In genomic region chr20:25314497-25315417, GRCh38 we compare ENCODE assay signal across 12 cellular contexts.
A peak's percentile ranks its signal among the peaks of the same experiment; 100 is the strongest.
DNase-seq lines count a peak whose midpoint lies in the region; ATAC-seq and TF ChIP-seq lines count a peak whose summit lies in the region.
"Had no signal": no experiment of that assay in that cellular context is flagged by ENCODE, and none has a peak within 500 bp of the region (broad histone marks: within the 10 kb centered on the region; RNA-seq: fewer than 3 reads in every experiment).

No MANE protein-coding gene starts in this region.

- in situ Hi-C loops in G401 (cut with HindIII; ENCODE audit: low sequenced_read_pairs) (no loop called here), Panc1 (cut with HindIII; ENCODE audit: low pct_unique_long_range_greater_than_20kb, low sequenced_read_pairs) (no loop called here)

- TF ChIP-seq POLR2A in sigmoid colon (IDR thresholded peaks at IDR 0.05) = no peak

- H3K27me3 ChIP-seq in Panc1 (ENCODE audit: control insufficient read depth, insufficient read depth, low read length) = no peaks in the 10 kb centered on the region
- H3K27me3 ChIP-seq in endodermal cell (ENCODE audit: control insufficient read depth, insufficient read depth, low read length, poor library complexity, severe bottlenecking) = no peaks in the 10 kb centered on the region
- H3K27me3 ChIP-seq in sigmoid colon = no peaks in the 10 kb centered on the region
- H3K27me3 ChIP-seq: right atrium auricular region had no signal

- DNase-seq in G401 (ENCODE audit: low spot score) = peak; percentile 47
- no peak for DNase-seq in Panc1 (ENCODE audit: low read depth, low spot score)
- DNase-seq in endodermal cell = no peak
- peak; percentile 52 for DNase-seq in sigmoid colon
- DNase-seq in NCI-H345 treated with DMSO at 0.1 percent for 48 hours (lab: John Stamatoyannopoulos, UW; ENCODE audit: unreplicated experiment) = no peak
- no peak for DNase-seq in ecto neural progenitor cell (ENCODE audit: low spot score)
- DNase-seq: activated T-cell treated with anti-CD3 and anti-CD28 coated beads, Interleukin-2, amount 50 U/mL, for 1 hour; GDM1; NCI-H1930; stimulated activated naive CD8-positive, alpha-beta T cell treated with anti-CD3 and anti-CD28 coated beads, Interleukin-15, Interleukin-2, amounts not matched to agents 100 U/mL and 50 U/mL, for 24 hours had no signal

- H3K36me3 ChIP-seq in Panc1 (ENCODE audit: control insufficient read depth, insufficient read depth, low read length) (no peaks in the 10 kb centered on the region), endodermal cell (ENCODE audit: control insufficient read depth, insufficient read depth, low read length) (no peaks in the 10 kb centered on the region), sigmoid colon (peaks cover 0 to 15% (median 0%) of the 10 kb centered on the region in 4 donors)
- H3K36me3 ChIP-seq: right atrium auricular region had no signal

- no peak for TF ChIP-seq EP300 in sigmoid colon (IDR thresholded peaks at IDR 0.05)

- H3K4me3 ChIP-seq in Panc1 (ENCODE audit: low read depth in 2 of 2, low read length in 2 of 2) = no peak overlapping the region
- H3K4me3 ChIP-seq in endodermal cell (ENCODE audit: low read length) = no peak overlapping the region
- no peak overlapping the region for H3K4me3 ChIP-seq in sigmoid colon
- H3K4me3 ChIP-seq: right atrium auricular region had no signal

- H3K27ac ChIP-seq in Panc1 (ENCODE audit: low read length) (peak overlapping the region; percentile 75), endodermal cell (ENCODE audit: low read depth, low read length) (no peak overlapping the region), sigmoid colon (no peak overlapping the region)
- H3K27ac ChIP-seq: right atrium auricular region had no signal

- no peak overlapping the region for H3K4me3 Mint-ChIP-seq in endodermal cell

- TF ChIP-seq CTCF in Panc1 (IDR thresholded peaks at IDR 0.05) = no peak; the same call in 1 of the 2 replicates
- peak; percentile 52 for TF ChIP-seq CTCF in endodermal cell (conservative IDR thresholded peaks at IDR 0.05)
- TF ChIP-seq CTCF in sigmoid colon (IDR thresholded peaks at IDR 0.05) = no peak

- no peaks in the 10 kb centered on the region for H3K27me3 Mint-ChIP-seq in endodermal cell (ENCODE audit: insufficient read depth)

- intact Hi-C loops in Panc1 (cut with micrococcal nuclease; ENCODE audit: unreplicated experiment) (loop anchor here (10.0 kb wide), 1 partner anchor 70 kb away; no protein-coding TSS in a partner anchor), sigmoid colon (cut with DNase I) (no loop called here)

- ATAC-seq in Panc1 (peak; percentile 63), GM18498 (IDR thresholded peaks at IDR 0.05; ENCODE audit: unreplicated experiment) (no peak)
- ATAC-seq: stimulated activated naive CD8-positive, alpha-beta T cell treated with anti-CD3 and anti-CD28 coated beads, Interleukin-15, Interleukin-2, amounts not matched to agents 100 U/mL and 50 U/mL, for 24 hours had no signal

- CTCF ChIA-PET in Panc1 (lab: Charles Lee) = interaction anchor here (0.6 to 2.0 kb wide), 7 partner anchors 11 to 111 kb away, joined by 3 to 15 read pairs (median 4); no protein-coding TSS in a partner anchor

- H3K4me1 Mint-ChIP-seq in endodermal cell = peaks cover 4% of the 10 kb centered on the region

- BruUV-seq in Panc1 (replicated peaks; lab: Mats Ljungman, UMichigan) = no TSS peak

- WGBS in endodermal cell (ENCODE audit: insufficient coverage in 1 of 2, insufficient read length in 1 of 2), 2 experiments = 85 to 92% methylated on average over 13 to 17 of the region's 17 CpGs
- 95 to 96% methylated on average over 17 of the region's 17 CpGs for WGBS in sigmoid colon, 2 donors

- no peak overlapping the region for H3K27ac Mint-ChIP-seq in endodermal cell

- H3K9ac ChIP-seq in endodermal cell (ENCODE audit: extremely low read depth, low read length, poor library complexity, severe bottlenecking) = no peak overlapping the region

- H3K9me3 ChIP-seq in Panc1 (ENCODE audit: control insufficient read depth, insufficient read depth, low read depth, low read length) = no peaks in the 10 kb centered on the region
- no peaks in the 10 kb centered on the region for H3K9me3 ChIP-seq in endodermal cell (ENCODE audit: control insufficient read depth, low read length)
- no peaks in the 10 kb centered on the region for H3K9me3 ChIP-seq in sigmoid colon
- H3K9me3 ChIP-seq: right atrium auricular region had no signal

- peaks cover 54% of the 10 kb centered on the region for H3K36me3 Mint-ChIP-seq in endodermal cell (ENCODE audit: low read depth)

- H3K4me1 ChIP-seq in Panc1 (ENCODE audit: control insufficient read depth, insufficient read depth, low read length) = peaks cover 46% of the 10 kb centered on the region
- no peaks in the 10 kb centered on the region for H3K4me1 ChIP-seq in endodermal cell (ENCODE audit: control insufficient read depth, insufficient read depth, low read length)
- H3K4me1 ChIP-seq in sigmoid colon = peaks cover 0 to 30% (median 22%) of the 10 kb centered on the region in 4 donors

- POLR2A ChIA-PET in Panc1 (lab: Charles Lee) = no interaction called here

- peaks cover 14% of the 10 kb centered on the region for H3K9me3 Mint-ChIP-seq in endodermal cell

Comparison
In these comparisons a context has a peak if more than half of its experiments do, and no peak if none do; other contexts are left out.
1. DNase-seq: peak in G401 (single experiment) and sigmoid colon (single experiment); none in Panc1 (single experiment), endodermal cell (single experiment), NCI-H345 treated with DMSO at 0.1 percent for 48 hours (single experiment) and ecto neural progenitor cell (single experiment).